Comparison of ENCODE assay signal across 31 cellular contexts in the genomic region with DNA sequence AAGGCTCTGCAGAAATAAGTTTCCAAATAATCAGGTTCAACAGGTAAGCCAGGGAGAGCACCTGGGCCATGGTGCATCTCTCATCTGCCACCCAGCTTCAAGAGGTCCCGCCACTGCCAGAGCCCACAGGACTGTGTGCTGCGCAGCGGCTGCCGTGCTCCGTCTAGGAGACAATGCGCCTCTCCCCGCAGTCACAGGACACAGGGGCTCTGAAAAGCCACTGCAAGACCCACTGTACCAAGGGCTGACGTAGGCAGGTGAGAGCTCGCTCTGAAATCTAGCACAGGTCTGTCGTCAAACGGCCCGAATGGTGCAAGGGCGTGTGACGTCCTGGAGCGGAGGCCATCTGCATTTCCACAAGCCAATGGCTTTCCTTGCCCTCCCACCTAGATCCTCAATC.
"Had no signal": no experiment of that assay in that cellular context is flagged by ENCODE, and none has a peak within 500 bp of the region (broad histone marks: within the 10 kb centered on the region; RNA-seq: fewer than 3 reads in every experiment).

No MANE protein-coding gene starts in this region.

- H3K9me3 ChIP-seq: adrenal gland, body of pancreas, breast epithelium had no signal

- DNase-seq: activated B cell treated with CpG ODN at 0.5 μM for 24 hours; activated CD4-positive, alpha-beta memory T cell treated with anti-CD3 and anti-CD28 coated beads for 36 hours; activated CD4-positive, alpha-beta T cell treated with anti-CD3 and anti-CD28 coated beads for 4 hours; activated CD4-positive, alpha-beta T cell treated with anti-CD3 and anti-CD28 coated beads, Interleukin-2, amount 10 ng/mL, durations not matched to agents 24 days and 14 days; activated CD4-positive, alpha-beta T cell treated with anti-CD3 and anti-CD28 coated beads, Interleukin-2, amount 50 U/mL, for 1 hour; activated CD4-positive, alpha-beta T cell treated with anti-CD3 and anti-CD28 coated beads, Interleukin-2, amount 50 U/mL, for 4 hours; activated CD4-positive, CD25-positive, alpha-beta regulatory T cell treated with anti-CD3 and anti-CD28 coated beads, Interleukin-2, amount 50 U/mL, for 72 hours; activated CD8-positive, alpha-beta memory T cell treated with anti-CD3 and anti-CD28 coated beads, Interleukin-2, amount 50 U/mL, for 4 hours; activated CD8-positive, alpha-beta T cell treated with anti-CD3 and anti-CD28 coated beads for 36 hours; activated effector memory CD4-positive, alpha-beta T cell treated with anti-CD3 and anti-CD28 coated beads, Interleukin-2, amount 50 U/mL, for 16 hours; activated gamma-delta T cell treated with Interleukin-2 at 50 U/mL for 16 hours; activated naive CD4-positive, alpha-beta T cell; activated naive CD4-positive, alpha-beta T cell treated with anti-CD3 and anti-CD28 coated beads for 36 hours; activated naive CD4-positive, alpha-beta T cell treated with anti-CD3 and anti-CD28 coated beads, Interleukin-2, amount 50 U/mL, for 16 hours; activated naive CD8-positive, alpha-beta T cell treated with anti-CD3 and anti-CD28 coated beads for 36 hours; activated T-cell treated with anti-CD3 and anti-CD28 coated beads for 4 hours; activated T-cell treated with anti-CD3 and anti-CD28 coated beads, Interleukin-2, amount 50 U/mL, for 1 hour; activated T-cell treated with anti-CD3 and anti-CD28 coated beads, Interleukin-2, amount 50 U/mL, for 4 hours; activated T-cell treated with anti-CD3 and anti-CD28 coated beads, Interleukin-2, amount 50 U/mL, for 72 hours; adrenal gland; amniotic stem cell; body of pancreas; brain microvascular endothelial cell; central memory CD4-positive, alpha-beta T cell; T-cell; T-helper 17 cell; T-helper 9 cell had no signal

- H3K36me3 ChIP-seq: adrenal gland, brain microvascular endothelial cell, breast epithelium had no signal

- ATAC-seq: activated CD8-positive, alpha-beta T cell treated with anti-CD3 and anti-CD28 coated beads for 36 hours; activated naive CD4-positive, alpha-beta T cell treated with anti-CD3 and anti-CD28 coated beads, Interleukin-2, amount 50 U/mL, for 72 hours; activated T-cell treated with anti-CD3 and anti-CD28 coated beads, Interleukin-2, amount 50 U/mL, for 4 hours; activated T-cell treated with anti-CD3 and anti-CD28 coated beads, Interleukin-2, amount 50 U/mL, for 72 hours; activated T-helper 17 cell treated with anti-CD3 and anti-CD28 coated beads, Interleukin-2, amount 50 U/mL, for 72 hours; body of pancreas; T-cell; T-helper 17 cell had no signal

- H3K4me1 ChIP-seq: body of pancreas, breast epithelium had no signal

- H3K27me3 ChIP-seq: adrenal gland, body of pancreas, brain microvascular endothelial cell, breast epithelium had no signal

- H3K4me3 ChIP-seq: adrenal gland, body of pancreas, breast epithelium had no signal

- H3K27ac ChIP-seq: adrenal gland, body of pancreas, brain microvascular endothelial cell, breast epithelium, VCaP had no signal
